9 cellular contexts compared by ENCODE assay signal in the genomic region with DNA sequence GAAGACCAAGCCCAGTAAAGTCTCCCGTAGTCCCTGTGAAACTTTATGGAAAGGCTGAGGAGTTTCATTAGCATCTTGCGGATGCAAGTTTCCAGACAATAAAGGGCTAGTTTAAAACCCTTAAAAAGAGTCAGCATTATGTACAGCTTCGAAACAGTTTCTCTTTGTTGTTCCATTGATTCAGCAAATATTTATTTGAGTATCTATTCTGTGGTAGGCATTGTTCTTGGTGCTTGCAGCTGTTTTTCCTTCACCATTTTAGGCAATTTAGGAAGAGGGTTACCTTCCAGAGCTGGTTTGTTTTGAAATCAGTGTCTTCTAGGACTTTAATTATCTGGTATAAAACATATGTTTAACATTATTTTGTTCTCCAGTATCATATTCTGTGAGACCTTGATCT. TPM values are rescaled to one million over a fixed set of nuclear protein-coding genes. Genes with fewer than 3 reads are reported as not detected.
DNase-seq lines count a peak whose midpoint lies in the region; FAIRE-seq and TF ChIP-seq lines count a peak whose summit lies in the region.
"Had no signal": no experiment of that assay in that cellular context is flagged by ENCODE, and none has a peak within 500 bp of the region (broad histone marks: within the 10 kb centered on the region; RNA-seq: fewer than 3 reads in every experiment).

No MANE protein-coding gene starts in this region.

- intact Hi-C loops in posterior cingulate gyrus (cut with DNase I), result loop anchor here (5.0 kb wide), 3 partner anchors 53 to 252 kb away; a partner anchor contains a TSS

- peak overlapping the region; percentile 97 for H3K9ac ChIP-seq in HUES48 (ENCODE audit: low read depth, low read length)

- peaks cover 3% of the 10 kb centered on the region for H3K36me3 Mint-ChIP-seq in mesothelial cell of epicardium

- peak overlapping the region; percentile 96 for H3K4me3 ChIP-seq in AG10803 (ENCODE audit: low read length)
- H3K4me3 ChIP-seq in HUES48 (ENCODE audit: low read depth, low read length), result peak overlapping the region; percentile 99
- peak overlapping the region; percentile 94 for H3K4me3 ChIP-seq in astrocyte of the spinal cord (ENCODE audit: low read depth, low read length)

- H3K4me1 Mint-ChIP-seq in mesothelial cell of epicardium, result peaks cover 27% of the 10 kb centered on the region

- no peak for DNase-seq in AG10803 (ENCODE audit: low read depth)
- DNase-seq in astrocyte of the spinal cord (ENCODE audit: low read depth, low spot score), result no peak
- DNase-seq in mesothelial cell of epicardium (ENCODE audit: low spot score in 2 of 2, unreplicated experiment in 2 of 2), result no peak
- no peak for DNase-seq in RKO (ENCODE audit: low spot score)
- DNase-seq in D721Med (ENCODE audit: insufficient read length, low spot score), result no peak
- no peak for DNase-seq in posterior cingulate gyrus
- DNase-seq in NCI-H1436 treated with DMSO at 0.1 percent for 48 hours (lab: John Stamatoyannopoulos, UW), result no peak
- DNase-seq: amygdala had no signal

- peak overlapping the region; percentile 36 for H3K27ac Mint-ChIP-seq in mesothelial cell of epicardium

- no peak for FAIRE-seq in D721Med (lab: Jason Lieb, UNC)

- TF ChIP-seq CTCF in AG10803 (conservative IDR thresholded peaks at IDR 0.05; ENCODE audit: low read length) (no peak), astrocyte of the spinal cord (IDR thresholded peaks at IDR 0.05; ENCODE audit: low read depth, low read length) (no peak), mesothelial cell of epicardium (IDR thresholded peaks at IDR 0.05; ENCODE audit: unreplicated experiment) (no peak), D721Med (IDR thresholded peaks at IDR 0.05; ENCODE audit: insufficient read depth, missing control alignments) (no peak)

- H3K4me3 Mint-ChIP-seq in mesothelial cell of epicardium, result peak overlapping the region; percentile 96

- peaks cover 56% of the 10 kb centered on the region for H3K36me3 ChIP-seq in HUES48 (ENCODE audit: control insufficient read depth, insufficient read depth, low read length)

- peaks cover 15% of the 10 kb centered on the region; the same call in 1 of the 2 replicates for H3K4me1 ChIP-seq in HUES48 (ENCODE audit: control insufficient read depth, insufficient read depth, low read length)

- in situ Hi-C loops in astrocyte of the spinal cord (cut with HindIII; ENCODE audit: low sequenced_read_pairs), result no loop called here

- H3K9me3 ChIP-seq in HUES48 (ENCODE audit: control insufficient read depth, insufficient read depth, low read length), result no peaks in the 10 kb centered on the region

- peak overlapping the region; percentile 27 for H3K27ac ChIP-seq in HUES48 (ENCODE audit: low read depth, low read length)

- H3K27me3 Mint-ChIP-seq in mesothelial cell of epicardium (ENCODE audit: low read depth), result no peaks in the 10 kb centered on the region

- H3K9me3 Mint-ChIP-seq in mesothelial cell of epicardium, result no peaks in the 10 kb centered on the region

- no peaks in the 10 kb centered on the region for H3K27me3 ChIP-seq in HUES48 (ENCODE audit: control insufficient read depth, insufficient read depth, low read length)

RNA-seq across cellular contexts. Expression of a gene that starts 1.5 kb away (rescaled TPM):
- 88.5 to 106 TPM (median 104 TPM) in 3 replicates for total RNA-seq in mesothelial cell of epicardium

RNA-seq across cellular contexts. Expression of a gene that starts 1.6 kb away (rescaled TPM):
- total RNA-seq in mesothelial cell of epicardium, result 10.9 to 13.2 TPM (median 12.3 TPM) in 3 replicates

RNA-seq across cellular contexts. Expression of a gene that starts 51.5 kb away (rescaled TPM):
- total RNA-seq in mesothelial cell of epicardium, result 79.7 to 82.9 TPM (median 82.4 TPM) in 3 replicates
